In genomic region chr7:128137096-128137655, GRCh38 we compare ENCODE assay signal across 12 cellular contexts.
DNase-seq lines count a peak whose midpoint lies in the region; ATAC-seq and TF ChIP-seq lines count a peak whose summit lies in the region.
"Had no signal": no experiment of that assay in that cellular context is flagged by ENCODE, and none has a peak within 500 bp of the region (broad histone marks: within the 10 kb centered on the region; RNA-seq: fewer than 3 reads in every experiment).

No MANE protein-coding gene starts in this region.

- H3K4me3 Mint-ChIP-seq in natural killer cell (peak overlapping the region; percentile 61), type B pancreatic cell (peak overlapping the region; percentile 70)
- no peak overlapping the region for H3K4me3 Mint-ChIP-seq in natural killer cell treated with Interleukin-12 subunit alpha and Interleukin-12 subunit beta and Interleukin-15 and Interleukin-18, amount 100 ng/mL, for 72 hours

- intact Hi-C loops in natural killer cell (cut with micrococcal nuclease): no loop called here

- TF ChIP-seq CTCF in natural killer cell (IDR thresholded peaks at IDR 0.05): no peak
- no peak for TF ChIP-seq CTCF in fibroblast of mammary gland (conservative IDR thresholded peaks at IDR 0.05; ENCODE audit: control insufficient read depth, insufficient read depth, low read depth, low read length)
- TF ChIP-seq CTCF in type B pancreatic cell (conservative IDR thresholded peaks at IDR 0.05): no peak

- H3K4me1 Mint-ChIP-seq in natural killer cell: peaks cover 12 to 18% of the 10 kb centered on the region in 2 donors
- peaks cover 8 to 9% of the 10 kb centered on the region in 2 donors for H3K4me1 Mint-ChIP-seq in natural killer cell treated with Interleukin-12 subunit alpha and Interleukin-12 subunit beta and Interleukin-15 and Interleukin-18, amount 100 ng/mL, for 72 hours (ENCODE audit: low read depth in 2 of 2)
- no peaks in the 10 kb centered on the region for H3K4me1 Mint-ChIP-seq in type B pancreatic cell (ENCODE audit: unreplicated experiment)

- ATAC-seq in natural killer cell (no peak), HG02588 (IDR thresholded peaks at IDR 0.05; ENCODE audit: unreplicated experiment) (no peak), GM21526 (IDR thresholded peaks at IDR 0.05; ENCODE audit: low FRiP score, unreplicated experiment) (no peak)
- ATAC-seq in natural killer cell treated with Interleukin-12 subunit alpha and Interleukin-12 subunit beta and Interleukin-15 and Interleukin-18, amount 100 ng/mL, for 72 hours: no peak

- DNase-seq in natural killer cell (no peak), NCI-H345 treated with DMSO at 0.1 percent for 48 hours (lab: John Stamatoyannopoulos, UW; ENCODE audit: unreplicated experiment) (peak; percentile 11), fibroblast of mammary gland (ENCODE audit: low read depth) (peak; percentile 44), type B pancreatic cell (ENCODE audit: extremely low spot score, unreplicated experiment) (no peak)
- no peak for DNase-seq in natural killer cell treated with Interleukin-12 subunit alpha and Interleukin-12 subunit beta and Interleukin-15 and Interleukin-18, amount 100 ng/mL, for 72 hours (ENCODE audit: low spot score)
- DNase-seq in activated effector memory CD4-positive, alpha-beta T cell treated with Interleukin-2 at 50 U/mL for 16 hours: no peak
- DNase-seq: H7, NCI-H446, T-helper 2 cell had no signal

- H3K4me3 ChIP-seq in fibroblast of mammary gland (ENCODE audit: control insufficient read depth, low read depth, low read length): no peak overlapping the region

- H3K27ac Mint-ChIP-seq in natural killer cell: no peak overlapping the region
- H3K27ac Mint-ChIP-seq in natural killer cell treated with Interleukin-12 subunit alpha and Interleukin-12 subunit beta and Interleukin-15 and Interleukin-18, amount 100 ng/mL, for 72 hours: no peak overlapping the region
- H3K27ac Mint-ChIP-seq in type B pancreatic cell: no peak overlapping the region
- H3K27ac Mint-ChIP-seq: progenitor cell of endocrine pancreas had no signal

- H3K9me3 Mint-ChIP-seq in natural killer cell: no peaks in the 10 kb centered on the region
- H3K9me3 Mint-ChIP-seq in natural killer cell treated with Interleukin-12 subunit alpha and Interleukin-12 subunit beta and Interleukin-15 and Interleukin-18, amount 100 ng/mL, for 72 hours: no peaks in the 10 kb centered on the region
- no peaks in the 10 kb centered on the region for H3K9me3 Mint-ChIP-seq in type B pancreatic cell

- peaks cover 60 to 63% of the 10 kb centered on the region in 2 donors for H3K27me3 Mint-ChIP-seq in natural killer cell (ENCODE audit: low read depth in 2 of 2)
- H3K27me3 Mint-ChIP-seq in natural killer cell treated with Interleukin-12 subunit alpha and Interleukin-12 subunit beta and Interleukin-15 and Interleukin-18, amount 100 ng/mL, for 72 hours: peaks cover 46 to 48% of the 10 kb centered on the region in 2 donors
- H3K27me3 Mint-ChIP-seq in type B pancreatic cell: peaks cover 74% of the 10 kb centered on the region

- no peaks in the 10 kb centered on the region for H3K36me3 Mint-ChIP-seq in natural killer cell
- no peaks in the 10 kb centered on the region for H3K36me3 Mint-ChIP-seq in natural killer cell treated with Interleukin-12 subunit alpha and Interleukin-12 subunit beta and Interleukin-15 and Interleukin-18, amount 100 ng/mL, for 72 hours
- no peaks in the 10 kb centered on the region for H3K36me3 Mint-ChIP-seq in type B pancreatic cell

Comparison
In these comparisons a context has a peak if more than half of its experiments do, and no peak if none do; other contexts are left out.
1. DNase-seq: peak in NCI-H345 treated with DMSO at 0.1 percent for 48 hours (single experiment) and fibroblast of mammary gland (single experiment); none in natural killer cell (single experiment), natural killer cell treated with Interleukin-12 subunit alpha and Interleukin-12 subunit beta and Interleukin-15 and Interleukin-18, amount 100 ng/mL, for 72 hours (single experiment), type B pancreatic cell (single experiment) and activated effector memory CD4-positive, alpha-beta T cell treated with Interleukin-2 at 50 U/mL for 16 hours (single experiment).